ENCODE assay signal across 10 cellular contexts in genomic region chr7:74092321-74092963, GRCh38. TPM values are rescaled to one million over a fixed set of nuclear protein-coding genes. Genes with fewer than 3 reads are reported as not detected.
DNase-seq lines count a peak whose midpoint lies in the region; ATAC-seq and TF ChIP-seq lines count a peak whose summit lies in the region.
"Had no signal": no experiment of that assay in that cellular context is flagged by ENCODE, and none has a peak within 500 bp of the region (broad histone marks: within the 10 kb centered on the region; RNA-seq: fewer than 3 reads in every experiment).

No MANE protein-coding gene starts in this region.

- H4K20me1 ChIP-seq in BLaER1, result no peaks in the 10 kb centered on the region
- peaks cover 4% of the 10 kb centered on the region; the same call in 1 of the 2 replicates for H4K20me1 ChIP-seq in GM23338 (replicated peaks; ENCODE audit: insufficient read depth)

- peak; percentile 43 for DNase-seq in GM23338 (ENCODE audit: low spot score)
- DNase-seq in adipocyte (ENCODE audit: low read depth), result no peak
- no peak for DNase-seq in mesenchymal stem cell
- no peak for DNase-seq in activated gamma-delta T cell (lab: John Stamatoyannopoulos, UW)
- no peak for DNase-seq in EL
- no peak for DNase-seq in activated T-cell treated with anti-CD3 and anti-CD28 coated beads, Interleukin-2, amount 50 U/mL, for 1 hour
- DNase-seq: DMS153 had no signal

- WGBS in mesenchymal stem cell, result 68% methylated on average over 13 of the region's 13 CpGs

- H3K27ac ChIP-seq in BLaER1 (peak overlapping the region; percentile 89), GM23338 (ENCODE audit: low read depth) (no peak overlapping the region), mesenchymal stem cell (ENCODE audit: low read length, poor library complexity, severe bottlenecking) (peak overlapping the region; percentile 99)

- H3K9me2 ChIP-seq in GM23338 (ENCODE audit: insufficient read depth), result no peaks in the 10 kb centered on the region

- no peaks in the 10 kb centered on the region for H3K27me3 ChIP-seq in BLaER1
- H3K27me3 ChIP-seq in GM23338 (ENCODE audit: insufficient read depth), result no peaks in the 10 kb centered on the region
- no peaks in the 10 kb centered on the region for H3K27me3 ChIP-seq in adipocyte (replicated peaks; ENCODE audit: control insufficient read depth, insufficient read depth, low read length)
- no peaks in the 10 kb centered on the region for H3K27me3 ChIP-seq in mesenchymal stem cell (ENCODE audit: control insufficient read depth in 1 of 2, insufficient read depth in 1 of 2, low read length in 2 of 2)

- H3K23ac ChIP-seq in mesenchymal stem cell (ENCODE audit: low read length in 2 of 2), result peak overlapping the region in 1 of 2 experiments; percentile 67

- peak overlapping the region; percentile 74 for H2BK15ac ChIP-seq in mesenchymal stem cell (ENCODE audit: low read depth, poor library complexity, severe bottlenecking)

- H2BK120ac ChIP-seq in mesenchymal stem cell (ENCODE audit: low read depth, low read length), result peak overlapping the region; percentile 66

- peak overlapping the region; percentile 7 to 94 for H2BK12ac ChIP-seq in mesenchymal stem cell (ENCODE audit: low read length in 2 of 2)

- H2BK5ac ChIP-seq in mesenchymal stem cell (ENCODE audit: low read depth, low read length, poor library complexity, severe bottlenecking), result no peak overlapping the region

- H3K4me2 ChIP-seq in BLaER1 (peak overlapping the region; percentile 90), GM23338 (peak overlapping the region; percentile 38; the same call in 1 of the 2 replicates), mesenchymal stem cell (ENCODE audit: low read length, poor library complexity, severe bottlenecking) (no peak overlapping the region)

- H3K9me3 Mint-ChIP-seq in GM23338, result no peaks in the 10 kb centered on the region; the same call in 2 of the 3 replicates
- H3K9me3 Mint-ChIP-seq: nephron had no signal

- H3K36me3 ChIP-seq in BLaER1 (peaks cover 51% of the 10 kb centered on the region), GM23338 (ENCODE audit: insufficient read depth) (peaks cover 11% of the 10 kb centered on the region), adipocyte (ENCODE audit: control insufficient read depth, insufficient read depth, low read length, severe bottlenecking) (peaks cover 13% of the 10 kb centered on the region), mesenchymal stem cell (ENCODE audit: control insufficient read depth in 1 of 2, insufficient read depth in 2 of 2, low read depth in 1 of 2, low read length in 2 of 2) (peaks cover 43 to 64% of the 10 kb centered on the region in 2 experiments)

- peak overlapping the region; percentile 67 to 94 for H3K18ac ChIP-seq in mesenchymal stem cell (ENCODE audit: low read depth in 1 of 2, low read length in 2 of 2)

- H3F3A ChIP-seq in GM23338 (replicated peaks; ENCODE audit: low read depth), result peaks cover 9% of the 10 kb centered on the region; the same call in 1 of the 2 replicates

- H2AFZ ChIP-seq in GM23338 (no peak overlapping the region), mesenchymal stem cell (ENCODE audit: low read depth, low read length) (no peak overlapping the region)

- peak; percentile 3 for ATAC-seq in GM23338
- ATAC-seq in HG02970 (IDR thresholded peaks at IDR 0.05; ENCODE audit: low FRiP score, unreplicated experiment), result no peak

- H3K79me1 ChIP-seq in mesenchymal stem cell (replicated peaks; ENCODE audit: low read length, poor library complexity, severe bottlenecking), result peaks cover 36% of the 10 kb centered on the region

- H4K8ac ChIP-seq in mesenchymal stem cell (ENCODE audit: low read length), result peak overlapping the region; percentile 90

- peaks cover 9% of the 10 kb centered on the region for H3K27me3 Mint-ChIP-seq in GM23338 (ENCODE audit: insufficient read depth, low read depth, poor library complexity)

- H3K9ac ChIP-seq in BLaER1 (peak overlapping the region; percentile 76), adipocyte (ENCODE audit: low read length) (peak overlapping the region; percentile 36), mesenchymal stem cell (ENCODE audit: low read length) (peak overlapping the region; percentile 40)

- peak overlapping the region in 1 of 2 experiments; percentile 96 for H3K14ac ChIP-seq in mesenchymal stem cell (ENCODE audit: low read length in 2 of 2)

- peak overlapping the region; percentile 59 for H2AK5ac ChIP-seq in mesenchymal stem cell (ENCODE audit: low read length, severe bottlenecking)

- peaks cover 28% of the 10 kb centered on the region for H3K4me1 Mint-ChIP-seq in GM23338

- TF ChIP-seq CTCF in GM23338 (conservative IDR thresholded peaks at IDR 0.05; ENCODE audit: low read depth in 2 of 2), result no peak

- H3K4me1 ChIP-seq in BLaER1 (peaks cover 70% of the 10 kb centered on the region), GM23338 (ENCODE audit: insufficient read depth) (peaks cover 34% of the 10 kb centered on the region), adipocyte (ENCODE audit: control insufficient read depth, insufficient read depth, low read length) (peaks cover 26% of the 10 kb centered on the region), mesenchymal stem cell (ENCODE audit: control insufficient read depth, insufficient read depth, low read depth, low read length) (peaks cover 37% of the 10 kb centered on the region)

- H3K36me3 Mint-ChIP-seq in GM23338 (ENCODE audit: low read depth), result peaks cover 40% of the 10 kb centered on the region

- H3K79me2 ChIP-seq in GM23338 (replicated peaks; ENCODE audit: insufficient read depth), result peaks cover 13% of the 10 kb centered on the region; the same call in 1 of the 2 replicates

- H3K27ac Mint-ChIP-seq in GM23338, result 0 out of 2 replicates have a peak overlapping the region, but pooled peaks have one; percentile 48

- H3K4me3 ChIP-seq in BLaER1 (peak overlapping the region; percentile 67), GM23338 (no peak overlapping the region), adipocyte (ENCODE audit: low read length) (no peak overlapping the region), mesenchymal stem cell (ENCODE audit: insufficient read depth in 1 of 2, low read depth in 1 of 2, low read length in 2 of 2) (no peak overlapping the region)

- no peak overlapping the region; the same call in 2 of the 3 replicates for H3K4me3 Mint-ChIP-seq in GM23338

- peak overlapping the region; percentile 81 for H4K91ac ChIP-seq in mesenchymal stem cell (ENCODE audit: low read length)

- peak overlapping the region; percentile 20 to 52 for H3K4ac ChIP-seq in mesenchymal stem cell (ENCODE audit: low read depth in 1 of 2, low read length in 2 of 2)

- H3K9me3 ChIP-seq in BLaER1 (peaks cover 12% of the 10 kb centered on the region), adipocyte (ENCODE audit: control insufficient read depth, low read length) (peaks cover 5% of the 10 kb centered on the region), mesenchymal stem cell (ENCODE audit: control insufficient read depth, low read length) (peaks cover 10% of the 10 kb centered on the region)

TF ChIP-seq in GM23338, 12 proteins besides CTCF, POLR2A, EP300 and RAD21:
- TF ChIP-seq ZNF114 (CRISPR knock-in tag; IDR thresholded peaks at IDR 0.05), result no peak
- no peak for TF ChIP-seq POLR2AphosphoS5 (IDR thresholded peaks at IDR 0.05; ENCODE audit: low read depth)
- TF ChIP-seq REST (IDR thresholded peaks at IDR 0.05; ENCODE audit: unreplicated experiment), result no peak
TF ChIP-seq in GM23338: peak in this region for 0.

RNA-seq across cellular contexts. Expression of gene LIMK1, which starts 8.8 kb away (rescaled TPM):
- 77.9 and 96.5 TPM in 2 replicates for total RNA-seq in GM23338 (2014; rRNA removed; shearing (Covaris generic))
- 13.0 and 17.3 TPM in 2 replicates for polyA plus RNA-seq in GM23338 (2016; fragmentation: Nextera tagmentation; extraction: Ambion mirVana)
- 54.8 TPM for polyA plus RNA-seq in mesenchymal stem cell (2013, experiment 1 of 2)
- 54.9 TPM for polyA plus RNA-seq in mesenchymal stem cell (2013, experiment 2 of 2)
